15 cellular contexts compared by ENCODE assay signal in genomic region chr22:20400606-20401375, GRCh38. TPM values are rescaled to one million over a fixed set of nuclear protein-coding genes. Genes with fewer than 3 reads are reported as not detected.
DNase-seq lines count a peak whose midpoint lies in the region; ATAC-seq, FAIRE-seq and TF ChIP-seq lines count a peak whose summit lies in the region.
"Had no signal": no experiment of that assay in that cellular context is flagged by ENCODE, and none has a peak within 500 bp of the region (broad histone marks: within the 10 kb centered on the region; RNA-seq: fewer than 3 reads in every experiment).

No MANE protein-coding gene starts in this region.

- H3K4ac ChIP-seq in IMR-90 (ENCODE audit: low read depth, low read length): no peak overlapping the region
- no peak overlapping the region for H3K4ac ChIP-seq in neuronal stem cell (ENCODE audit: low read length)

- POLR2A ChIA-PET in IMR-90 (lab: Charles Lee; ENCODE audit: unreplicated experiment): interaction anchor here (0.5 kb wide), 1 partner anchor 524 kb away, joined by 3 read pairs; no protein-coding TSS in a partner anchor

- no TSS peak for BruUV-seq in IMR-90 (replicated peaks; lab: Mats Ljungman, UMichigan)

- no peak for TF ChIP-seq POLR2A in IMR-90 (IDR thresholded peaks at IDR 0.05; ENCODE audit: low read depth, low read length)

- H3K4me1 Mint-ChIP-seq in immature natural killer cell: peaks cover 47 to 69% of the 10 kb centered on the region in 2 donors

- no peak for FAIRE-seq in kidney (lab: Jason Lieb, UNC)
- FAIRE-seq: A549, HepG2, HTR-8/SVneo had no signal

- no peak overlapping the region for H3K4me3 Mint-ChIP-seq in immature natural killer cell
- H3K4me3 Mint-ChIP-seq: CD4-positive, CD25-positive, alpha-beta regulatory T cell had no signal

- peaks cover 19% of the 10 kb centered on the region for H3K9me1 ChIP-seq in IMR-90 (ENCODE audit: insufficient read depth, low read length)

- H2BK15ac ChIP-seq in IMR-90 (ENCODE audit: low read depth, low read length) (no peak overlapping the region), neuronal stem cell (ENCODE audit: low read length) (no peak overlapping the region)

- TF ChIP-seq RAD21 in IMR-90 (IDR thresholded peaks at IDR 0.05; ENCODE audit: low read length): no peak

- H4K8ac ChIP-seq in IMR-90 (ENCODE audit: low read depth in 2 of 2, low read length in 2 of 2) (no peak overlapping the region), neuronal stem cell (ENCODE audit: low read depth, low read length) (no peak overlapping the region)

- no peak overlapping the region for H2AK9ac ChIP-seq in IMR-90 (replicated peaks; ENCODE audit: low read depth, low read length, poor library complexity)

- H4K20me1 ChIP-seq in IMR-90 (ENCODE audit: insufficient read depth, low read length): peaks cover 4% of the 10 kb centered on the region; the same call in 1 of the 2 replicates

- H3K27me3 Mint-ChIP-seq in immature natural killer cell (ENCODE audit: low read depth in 3 of 3): no peaks in the 10 kb centered on the region
- H3K27me3 Mint-ChIP-seq: CD4-positive, CD25-positive, alpha-beta regulatory T cell had no signal

- H2BK12ac ChIP-seq in neuronal stem cell (ENCODE audit: low read length): no peak overlapping the region

- DNase-seq in IMR-90: no peak
- DNase-seq in kidney: peak; percentile 62
- no peak for DNase-seq in neuronal stem cell (ENCODE audit: low spot score)
- DNase-seq in hippocampal formation (lab: John Stamatoyannopoulos, UW): no peak
- no peak for DNase-seq in NCI-H524 treated with DMSO at 0.1 percent for 48 hours (lab: John Stamatoyannopoulos, UW)
- DNase-seq in immature natural killer cell: no peak
- DNase-seq: Calu3; CD4-positive, CD25-positive, alpha-beta regulatory T cell; DMS 273 treated with DMSO at 0.1 percent for 48 hours; GOT3 had no signal

- H3K23ac ChIP-seq in IMR-90 (ENCODE audit: low read depth, low read length) (no peak overlapping the region), neuronal stem cell (ENCODE audit: low read depth, low read length, poor library complexity) (no peak overlapping the region)

- peaks cover 8 to 22% (median 8%) of the 10 kb centered on the region in 3 donors for H3K36me3 Mint-ChIP-seq in immature natural killer cell

- CTCF ChIA-PET in IMR-90 (lab: Yijun Ruan, JAX): no interaction called here

- H2BK5ac ChIP-seq in IMR-90 (ENCODE audit: low read depth, low read length, poor library complexity, severe bottlenecking) (no peak overlapping the region), neuronal stem cell (ENCODE audit: low read length) (no peak overlapping the region)

- H3K27ac Mint-ChIP-seq in immature natural killer cell: peak overlapping the region in 2 of 6 donors; percentile 45 to 74
- H3K27ac Mint-ChIP-seq: CD4-positive, CD25-positive, alpha-beta regulatory T cell had no signal

- no peak overlapping the region for H4K5ac ChIP-seq in IMR-90 (ENCODE audit: low read depth, low read length)

- H3K14ac ChIP-seq in IMR-90 (replicated peaks; ENCODE audit: low read depth, low read length): no peak overlapping the region
- no peak overlapping the region for H3K14ac ChIP-seq in neuronal stem cell (ENCODE audit: low read length)

- H2AK5ac ChIP-seq in IMR-90 (ENCODE audit: low read depth, low read length) (no peak overlapping the region), neuronal stem cell (ENCODE audit: low read depth, low read length) (no peak overlapping the region)

- H3K9me3 ChIP-seq in IMR-90 (ENCODE audit: control insufficient read depth, insufficient read depth, low read length) (no peaks in the 10 kb centered on the region), kidney (ENCODE audit: control insufficient read depth in 1 of 2, low read length in 2 of 2) (no peaks in the 10 kb centered on the region), neuronal stem cell (replicated peaks in 1 of 2; ENCODE audit: control insufficient read depth in 2 of 2, insufficient read depth in 1 of 2, low read depth in 1 of 2, low read length in 2 of 2) (peaks cover 0 to 4% of the 10 kb centered on the region in 2 donors)
- H3K9me3 ChIP-seq: A549, HAP-1 had no signal

- H3K4me2 ChIP-seq in IMR-90 (ENCODE audit: low read depth, low read length) (no peak overlapping the region), neuronal stem cell (ENCODE audit: insufficient read depth, low read length, poor library complexity, severe bottlenecking) (no peak overlapping the region)
- H3K4me2 ChIP-seq: A549 had no signal

- dilution Hi-C loops in IMR-90 (cut with HindIII; ENCODE audit: low sequenced_read_pairs, unreplicated experiment): no loop called here

- intact Hi-C loops in IMR-90 (cut with micrococcal nuclease): no loop called here
- intact Hi-C loops in kidney (cut with DNase I): no loop called here

- H3K56ac ChIP-seq in IMR-90 (ENCODE audit: extremely low read depth, insufficient read depth, low read length): no peak overlapping the region

- H3K27ac ChIP-seq in IMR-90 (ENCODE audit: insufficient read depth, low read length) (no peak overlapping the region), kidney (ENCODE audit: low read depth in 2 of 2, low read length in 2 of 2) (no peak overlapping the region), neuronal stem cell (replicated peaks; ENCODE audit: low read length) (no peak overlapping the region)
- H3K27ac ChIP-seq: A549 had no signal

- H2BK120ac ChIP-seq in IMR-90 (ENCODE audit: low read depth, low read length): no peak overlapping the region
- no peak overlapping the region for H2BK120ac ChIP-seq in neuronal stem cell (ENCODE audit: low read depth, low read length)

- H3K9ac ChIP-seq in IMR-90 (ENCODE audit: low read depth, low read length): no peak overlapping the region
- no peak overlapping the region for H3K9ac ChIP-seq in kidney (ENCODE audit: low read length in 2 of 2)
- peak overlapping the region; percentile 15 for H3K9ac ChIP-seq in neuronal stem cell (ENCODE audit: low read depth, low read length, poor library complexity)

- H2AFZ ChIP-seq in IMR-90 (replicated peaks; ENCODE audit: low read length, poor library complexity): peak overlapping the region; percentile 33
- no peak overlapping the region for H2AFZ ChIP-seq in neuronal stem cell (ENCODE audit: low read length)

- H3K36me3 ChIP-seq in IMR-90 (ENCODE audit: control insufficient read depth, insufficient read depth, low read length) (peaks cover 32% of the 10 kb centered on the region), kidney (ENCODE audit: control insufficient read depth in 1 of 2, insufficient read depth in 2 of 2, low read length in 2 of 2) (peaks cover 4 to 10% of the 10 kb centered on the region in 2 donors), neuronal stem cell (replicated peaks in 1 of 2; ENCODE audit: control insufficient read depth in 2 of 2, insufficient read depth in 2 of 2, low read length in 2 of 2) (peaks cover 20 to 83% of the 10 kb centered on the region in 2 donors)

- ATAC-seq in IMR-90 (ENCODE audit: low read depth) (no peak), GM19351 (IDR thresholded peaks at IDR 0.05; ENCODE audit: unreplicated experiment) (no peak)
- ATAC-seq: A549, HepG2 had no signal

- 91% methylated on average over 10 of the region's 15 CpGs; no CpG with 5 or more reads in 1 of the 2 experiments for WGBS in IMR-90 (ENCODE audit: extremely low coverage in 2 of 2, insufficient read length in 1 of 2), 2 experiments
- WGBS in neuronal stem cell (ENCODE audit: extremely low coverage in 2 of 2, insufficient read length in 2 of 2, insufficient replicate concordance in 1 of 2), 2 donors: no CpG with 5 or more reads among the region's 15 CpGs

- no peak overlapping the region for H2BK20ac ChIP-seq in IMR-90 (ENCODE audit: low read depth, low read length)

- H3K4me1 ChIP-seq in IMR-90 (ENCODE audit: control insufficient read depth, insufficient read depth, low read length) (peaks cover under 1% of the 10 kb centered on the region; the same call in 1 of the 2 replicates), kidney (ENCODE audit: control insufficient read depth in 1 of 2, insufficient read depth in 1 of 2, low read depth in 1 of 2, low read length in 2 of 2) (peaks cover 0 to 2% of the 10 kb centered on the region in 2 donors), neuronal stem cell (ENCODE audit: control insufficient read depth in 2 of 2, insufficient read depth in 1 of 2, low read depth in 1 of 2, low read length in 2 of 2) (peaks cover 0 to under 1% of the 10 kb centered on the region in 2 donors)
- H3K4me1 ChIP-seq: A549 had no signal

- TF ChIP-seq CTCF in IMR-90 (conservative IDR thresholded peaks at IDR 0.05; ENCODE audit: low read depth, low read length) (no peak), kidney (IDR thresholded peaks at IDR 0.05; ENCODE audit: borderline replicate concordance, extremely low read depth, insufficient read depth) (no peak)

- peaks cover 24 to 35% of the 10 kb centered on the region in 2 experiments for H3K79me1 ChIP-seq in IMR-90 (ENCODE audit: low read depth in 1 of 2, low read length in 2 of 2)
- H3K79me1 ChIP-seq in neuronal stem cell (ENCODE audit: low read depth, low read length): peaks cover 14% of the 10 kb centered on the region

- H3K4me3 ChIP-seq in IMR-90 (ENCODE audit: insufficient read depth, low read depth, low read length): no peak overlapping the region
- no peak overlapping the region for H3K4me3 ChIP-seq in kidney (ENCODE audit: low read length in 2 of 2)
- no peak overlapping the region for H3K4me3 ChIP-seq in neuronal stem cell (ENCODE audit: low read length in 2 of 2)
- H3K4me3 ChIP-seq: A549, HAP-1 had no signal

- H3K9me3 Mint-ChIP-seq in immature natural killer cell: no peaks in the 10 kb centered on the region

- in situ Hi-C loops in IMR-90 (cut with MboI; ENCODE audit: low sequenced_read_pairs): no loop called here

- H4K91ac ChIP-seq in IMR-90 (ENCODE audit: insufficient read depth, low read depth, low read length) (no peak overlapping the region), neuronal stem cell (ENCODE audit: low read depth, low read length, poor library complexity) (no peak overlapping the region)

- H3K27me3 ChIP-seq in IMR-90 (ENCODE audit: control insufficient read depth, insufficient read depth, low read length) (no peaks in the 10 kb centered on the region), neuronal stem cell (ENCODE audit: control insufficient read depth in 3 of 3, insufficient read depth in 3 of 3, low read depth in 1 of 3, low read length in 3 of 3) (no peaks in the 10 kb centered on the region)

- H3K18ac ChIP-seq in IMR-90 (ENCODE audit: low read depth, low read length) (no peak overlapping the region), neuronal stem cell (ENCODE audit: low read length) (no peak overlapping the region)

RNA-seq across cellular contexts. Expression of gene ZNF74, which starts 6.8 kb away (rescaled TPM):
- total RNA-seq in IMR-90 (2012; rRNA removed): 6.9 and 7.5 TPM in 2 replicates
- polyA plus RNA-seq in IMR-90 (2012; rRNA removed): 8.4 TPM in 2 replicates
- 5.9 and 10.0 TPM in 2 replicates for polyA plus RNA-seq in IMR-90 (2012; cell fraction: cytosol; rRNA removed)
- 14.7 and 28.8 TPM in 2 replicates for polyA plus RNA-seq in IMR-90 (2012; cell fraction: nucleus; rRNA removed; ENCODE audit: low replicate concordance)
- 6.5 TPM for total RNA-seq in kidney
- polyA plus RNA-seq in kidney (ENCODE audit: insufficient read depth, low read depth, low replicate concordance): 3.7 TPM
- polyA plus RNA-seq in neuronal stem cell (2013, experiment 1 of 2): 20.1 TPM
- 20.2 TPM for polyA plus RNA-seq in neuronal stem cell (2013, experiment 2 of 2)
- polyA plus RNA-seq in immature natural killer cell: 10 to 100 TPM in 1 of 3 donors, 1 to 10 TPM in 2; 2.0 to 16.8 (median 6.7) TPM

RNA-seq across cellular contexts. Expression of gene SCARF2, which starts 36.8 kb away (rescaled TPM):
- total RNA-seq in IMR-90 (2012; rRNA removed): 3.4 and 4.2 TPM in 2 replicates
- polyA plus RNA-seq in IMR-90 (2012; rRNA removed): 37.0 and 55.8 TPM in 2 replicates
- polyA plus RNA-seq in IMR-90 (2012; cell fraction: cytosol; rRNA removed): 44.5 and 81.9 TPM in 2 replicates
- polyA plus RNA-seq in IMR-90 (2012; cell fraction: nucleus; rRNA removed; ENCODE audit: low replicate concordance): 68.1 and 248 TPM in 2 replicates
- total RNA-seq in kidney: 12.3 TPM
- polyA plus RNA-seq in kidney (ENCODE audit: insufficient read depth, low read depth, low replicate concordance): 5.0 TPM
- polyA plus RNA-seq in neuronal stem cell (2013, experiment 1 of 2): 3.7 TPM
- polyA plus RNA-seq in neuronal stem cell (2013, experiment 2 of 2): 2.8 TPM
- under 1 TPM in 1 of 3 donors, not detected in 2; 0.48 TPM for polyA plus RNA-seq in immature natural killer cell
